Comparison of ENCODE assay signal across 8 cellular contexts in genomic region chr6:79232696-79233462, GRCh38. TPM values are rescaled to one million over a fixed set of nuclear protein-coding genes. Genes with fewer than 3 reads are reported as not detected.
DNase-seq lines count a peak whose midpoint lies in the region; ATAC-seq, FAIRE-seq and TF ChIP-seq lines count a peak whose summit lies in the region.

No MANE protein-coding gene starts in this region.

- peaks cover 9% of the 10 kb centered on the region for H3K4me1 ChIP-seq in PC-9 (replicated peaks; ENCODE audit: insufficient read depth)
- H3K4me1 ChIP-seq in endothelial cell of umbilical vein (ENCODE audit: control insufficient read depth, extremely low read depth, insufficient read depth, low read length), result peaks cover 20% of the 10 kb centered on the region

- H2AFZ ChIP-seq in PC-9 (peak overlapping the region; percentile 90), endothelial cell of umbilical vein (ENCODE audit: low read depth, low read length) (peak overlapping the region; percentile 94)

- dilution Hi-C loops in endothelial cell of umbilical vein (cut with MboI; ENCODE audit: extremely low pct_ligation_motif_present, low sequenced_read_pairs), result no loop called here

- no peaks in the 10 kb centered on the region for H3K27me3 ChIP-seq in PC-9 (ENCODE audit: insufficient read depth, low read depth)
- H3K27me3 ChIP-seq in endothelial cell of umbilical vein (ENCODE audit: control insufficient read depth in 2 of 2, insufficient read depth in 2 of 2, low read length in 2 of 2), result no peaks in the 10 kb centered on the region

- H3K4me3 ChIP-seq in PC-9, result peak overlapping the region; percentile 92
- H3K4me3 ChIP-seq in endothelial cell of umbilical vein (replicated peaks in 1 of 3; ENCODE audit: insufficient read depth in 1 of 3, low read depth in 1 of 3, low read length in 3 of 3), result peak overlapping the region; percentile 57 to 100 (median 98)

- POLR2A ChIA-PET in PC-9 (lab: Charles Lee; ENCODE audit: unreplicated experiment), result no interaction called here
- POLR2A ChIA-PET in endothelial cell of umbilical vein (lab: Charles Lee), result no interaction called here

- H3K27ac ChIP-seq in PC-9, result no peak overlapping the region
- peak overlapping the region; percentile 75 for H3K27ac ChIP-seq in endothelial cell of umbilical vein (ENCODE audit: insufficient read depth, low read depth, low read length)

- H4K20me1 ChIP-seq in PC-9 (ENCODE audit: insufficient read depth) (no peaks in the 10 kb centered on the region), endothelial cell of umbilical vein (replicated peaks; ENCODE audit: control insufficient read depth, extremely low read depth, insufficient read depth, low read length) (no peaks in the 10 kb centered on the region)

- H3K27ac Mint-ChIP-seq in Calu3 (ENCODE audit: unreplicated experiment), result peak overlapping the region; percentile 78
- H3K27ac Mint-ChIP-seq in osteocyte (ENCODE audit: unreplicated experiment), result peak overlapping the region; percentile 93

- FAIRE-seq in endothelial cell of umbilical vein (lab: Jason Lieb, UNC), result no peak

- intact Hi-C loops in Calu3 (cut with micrococcal nuclease; ENCODE audit: unreplicated experiment) (loop anchor here (2.0 to 10.0 kb wide), 6 partner anchors 49 to 442 kb away; partner anchors contain the start of gene LCA5), PC-9 (cut with micrococcal nuclease; ENCODE audit: unreplicated experiment) (loop anchor here (1.0 to 5.0 kb wide), 3 partner anchors 156 to 439 kb away; no protein-coding TSS in a partner anchor), endothelial cell of umbilical vein (cut with micrococcal nuclease) (loop anchor here (1.0 to 5.0 kb wide), 6 partner anchors 145 to 621 kb away; partner anchors contain the start of genes IRAK1BP1 and LCA5)

- H3K36me3 Mint-ChIP-seq in Calu3 (ENCODE audit: insufficient read depth, unreplicated experiment) (peaks cover 19% of the 10 kb centered on the region), osteocyte (ENCODE audit: unreplicated experiment) (peaks cover 3% of the 10 kb centered on the region)

- CTCF ChIA-PET in Calu3 (lab: Charles Lee) (interaction anchor here (0.7 kb wide), 2 partner anchors 106 to 137 kb away, joined by 3 read pairs; no protein-coding TSS in a partner anchor), PC-9 (lab: Charles Lee) (interaction anchor here (0.7 kb wide), 1 partner anchor 137 kb away, joined by 5 read pairs; no protein-coding TSS in a partner anchor), endothelial cell of umbilical vein (lab: Charles Lee) (interaction anchor here (1.0 kb wide), 1 partner anchor 234 kb away, joined by 3 read pairs; no protein-coding TSS in a partner anchor)

- H3K9ac ChIP-seq in endothelial cell of umbilical vein (replicated peaks; ENCODE audit: extremely low read depth, insufficient read depth, low read length), result peak overlapping the region; percentile 95

- TF ChIP-seq CTCF in Calu3 (IDR thresholded peaks at IDR 0.05; ENCODE audit: unreplicated experiment) (no peak), PC-9 (conservative IDR thresholded peaks at IDR 0.05) (no peak), endothelial cell of umbilical vein (IDR thresholded peaks at IDR 0.05; ENCODE audit: extremely low read depth in 1 of 2, insufficient read depth in 1 of 2, low read depth in 1 of 2, low read length in 2 of 2) (no peak), osteocyte (IDR thresholded peaks at IDR 0.05) (no peak)

- no peaks in the 10 kb centered on the region for H3K27me3 Mint-ChIP-seq in Calu3 (ENCODE audit: unreplicated experiment)
- H3K27me3 Mint-ChIP-seq in osteocyte (ENCODE audit: unreplicated experiment), result no peaks in the 10 kb centered on the region

- H3K4me3 Mint-ChIP-seq in Calu3 (ENCODE audit: low read depth, unreplicated experiment) (peak overlapping the region; percentile 89), osteocyte (ENCODE audit: unreplicated experiment) (peak overlapping the region; percentile 99)

- no peaks in the 10 kb centered on the region for H3K9me3 Mint-ChIP-seq in Calu3 (ENCODE audit: low read depth, unreplicated experiment)
- peaks cover 6% of the 10 kb centered on the region for H3K9me3 Mint-ChIP-seq in osteocyte (ENCODE audit: unreplicated experiment)

- H3K9me3 ChIP-seq in PC-9 (ENCODE audit: insufficient read depth, low read depth) (no peaks in the 10 kb centered on the region), endothelial cell of umbilical vein (replicated peaks; ENCODE audit: control insufficient read depth, insufficient read depth, low read length) (no peaks in the 10 kb centered on the region)

- H3K36me3 ChIP-seq in PC-9 (ENCODE audit: low read depth) (no peaks in the 10 kb centered on the region), endothelial cell of umbilical vein (ENCODE audit: control insufficient read depth in 2 of 2, extremely low read depth in 1 of 2, insufficient read depth in 2 of 2, low read length in 2 of 2) (no peaks in the 10 kb centered on the region)

- peaks cover 6% of the 10 kb centered on the region; the same call in 1 of the 2 replicates for H3F3A ChIP-seq in PC-9 (ENCODE audit: insufficient read depth, low read depth)

- no peaks in the 10 kb centered on the region for H3K9me2 ChIP-seq in PC-9 (ENCODE audit: insufficient read depth)

- BruUV-seq in Calu3 (replicated peaks; lab: Mats Ljungman, UMichigan) (no TSS peak), PC-9 (replicated peaks; lab: Mats Ljungman, UMichigan) (no TSS peak), endothelial cell of umbilical vein (replicated peaks; lab: Mats Ljungman, UMichigan) (no TSS peak)

- no peak for ATAC-seq in GM18502 (IDR thresholded peaks at IDR 0.05; ENCODE audit: poor library complexity, unreplicated experiment)

- H3K4me2 ChIP-seq in PC-9, result peak overlapping the region; percentile 67
- peak overlapping the region; percentile 94 for H3K4me2 ChIP-seq in endothelial cell of umbilical vein (ENCODE audit: insufficient read depth, low read length)

- H3K79me2 ChIP-seq in PC-9 (ENCODE audit: low read depth) (0 out of 2 replicates have a peak, but pooled peaks cover 4% of the 10 kb centered on the region), endothelial cell of umbilical vein (ENCODE audit: control insufficient read depth, insufficient read depth, low read length) (peaks cover 23% of the 10 kb centered on the region)

- peaks cover 46% of the 10 kb centered on the region for H3K4me1 Mint-ChIP-seq in Calu3 (ENCODE audit: low read depth, unreplicated experiment)
- peaks cover 16% of the 10 kb centered on the region for H3K4me1 Mint-ChIP-seq in osteocyte (ENCODE audit: unreplicated experiment)

- no peak for DNase-seq in Calu3
- no peak for DNase-seq in PC-9
- DNase-seq in endothelial cell of umbilical vein (ENCODE audit: low read depth, low spot score), result no peak
- no peak for DNase-seq in osteocyte (ENCODE audit: extremely low spot score, unreplicated experiment)
- no peak for DNase-seq in COR-L47 (lab: John Stamatoyannopoulos, UW)
- no peak for DNase-seq in NCI-H1417 treated with DMSO at 0.1 percent for 48 hours (lab: John Stamatoyannopoulos, UW)
- no peak for DNase-seq in GM19240 (ENCODE audit: insufficient read length, low spot score)

- H3K9me1 ChIP-seq in endothelial cell of umbilical vein (replicated peaks; ENCODE audit: control insufficient read depth, extremely low read depth, insufficient read depth, low read length), result no peaks in the 10 kb centered on the region

- TF ChIP-seq POLR2A in endothelial cell of umbilical vein (IDR thresholded peaks at IDR 0.05; ENCODE audit: low read depth, low read length), result no peak

TF ChIP-seq in endothelial cell of umbilical vein, 7 proteins besides CTCF, POLR2A, EP300 and RAD21:
- TF ChIP-seq JUN (IDR thresholded peaks at IDR 0.05; ENCODE audit: borderline replicate concordance, insufficient read depth, insufficient read length, low read depth), result no peak

RNA-seq across cellular contexts. Expression of gene HMGN3, which starts 1.6 kb away (rescaled TPM):
- total RNA-seq in Calu3 (2022) (89.2 and 104 TPM in 2 replicates), PC-9 (2021) (52.2 and 62.3 TPM in 2 replicates), endothelial cell of umbilical vein (72.7 and 75.1 TPM in 2 replicates), osteocyte (50.1 and 55.0 TPM in 2 replicates)
- 24.1 and 40.1 TPM in 2 replicates for polyA plus RNA-seq in endothelial cell of umbilical vein
- polyA plus RNA-seq in endothelial cell of umbilical vein (2011; cell fraction: cytosol; rRNA removed), result 72.0 and 78.4 TPM in 2 replicates
- polyA plus RNA-seq in endothelial cell of umbilical vein (2011; cell fraction: nucleus; rRNA removed), result 56.5 and 87.0 TPM in 2 replicates
- 67.1 and 107 TPM in 2 replicates for polyA plus RNA-seq in endothelial cell of umbilical vein (2012)
- 11.1 and 12.2 TPM in 2 replicates for polyA minus RNA-seq in endothelial cell of umbilical vein
- polyA minus RNA-seq in endothelial cell of umbilical vein (2011; cell fraction: cytosol; rRNA and poly(A)+ RNA removed), result 35.1 TPM
- 6.3 and 9.3 TPM in 2 replicates for polyA minus RNA-seq in endothelial cell of umbilical vein (2011; cell fraction: nucleus; rRNA and poly(A)+ RNA removed)
